In genomic region chr2:38377501-38378258, GRCh38 we compare ENCODE assay signal across 8 cellular contexts. TPM values are rescaled to one million over a fixed set of nuclear protein-coding genes. Genes with fewer than 3 reads are reported as not detected.
DNase-seq lines count a peak whose midpoint lies in the region; ATAC-seq and TF ChIP-seq lines count a peak whose summit lies in the region.

No MANE protein-coding gene starts in this region.

- H3K4me3 ChIP-seq in adrenal gland = peak overlapping the region in 2 of 4 donors; percentile 85 to 94
- peak overlapping the region; percentile 74 for H3K4me3 ChIP-seq in iPS-18a (ENCODE audit: low read length)
- peak overlapping the region; percentile 31 to 94 (median 82) for H3K4me3 ChIP-seq in spleen

- TF ChIP-seq POLR2A in adrenal gland (IDR thresholded peaks at IDR 0.05) (peak in 1 of 2 donors; percentile 42), spleen (IDR thresholded peaks at IDR 0.05) (no peak)

- peak overlapping the region in 4 of 5 donors; percentile 44 to 100 (median 99) for H3K27ac ChIP-seq in adrenal gland
- H3K27ac ChIP-seq in iPS-18a (ENCODE audit: low read length) = peak overlapping the region; percentile 32
- peak overlapping the region in 7 of 8 donors; percentile 51 to 100 (median 100) for H3K27ac ChIP-seq in spleen

- intact Hi-C loops in adrenal gland (cut with DNase I) (no loop called here), spleen (cut with DNase I; ENCODE audit: low total_unique reads) (no loop called here)

- WGBS in adrenal gland, 4 donors = 1 to 3% (median 3%) methylated on average over 14 to 19 of the region's 19 CpGs
- WGBS in spleen, 5 donors = 5 to 7% (median 6%) methylated on average over 19 of the region's 19 CpGs

- H3K9me3 ChIP-seq in adrenal gland (replicated peaks in 1 of 3) (no peaks in the 10 kb centered on the region), iPS-18a (ENCODE audit: control insufficient read depth, low read depth, low read length) (no peaks in the 10 kb centered on the region), spleen (no peaks in the 10 kb centered on the region)

- DNase-seq in A172 (ENCODE audit: low spot score) (peak; percentile 52), NCI-H2107 treated with DMSO at 0.1 percent for 48 hours (lab: John Stamatoyannopoulos, UW; ENCODE audit: unreplicated experiment) (peak; percentile 43), adrenal gland (peak in 5 of 7 donors; percentile 40 to 61 (median 53)), spleen (no peak), cortex of kidney (lab: John Stamatoyannopoulos, UW) (no peak)

- peak; percentile 27 for ATAC-seq in GM18499 (IDR thresholded peaks at IDR 0.05; ENCODE audit: insufficient read depth, unreplicated experiment)
- ATAC-seq in GM19023 (IDR thresholded peaks at IDR 0.05; ENCODE audit: unreplicated experiment) = no peak

- H3K36me3 ChIP-seq in adrenal gland (replicated peaks in 1 of 2) (no peaks in the 10 kb centered on the region), iPS-18a (ENCODE audit: control insufficient read depth, low read depth, low read length) (peaks cover 3% of the 10 kb centered on the region), spleen (no peaks in the 10 kb centered on the region)

- peak overlapping the region; percentile 58 for H3K9ac ChIP-seq in iPS-18a (ENCODE audit: low read length)

- H3K4me1 ChIP-seq in adrenal gland (replicated peaks in 1 of 2) (peaks cover 18 to 36% of the 10 kb centered on the region in 2 donors), iPS-18a (ENCODE audit: control insufficient read depth, low read depth, low read length) (peaks cover 19% of the 10 kb centered on the region), spleen (peaks cover 16 to 71% (median 50%) of the 10 kb centered on the region in 6 donors)

- no peaks in the 10 kb centered on the region for H3K27me3 ChIP-seq in adrenal gland
- no peaks in the 10 kb centered on the region for H3K27me3 ChIP-seq in iPS-18a (ENCODE audit: control insufficient read depth, insufficient read depth, low read length)
- H3K27me3 ChIP-seq in spleen (replicated peaks in 1 of 7) = no peaks in the 10 kb centered on the region

- TF ChIP-seq CTCF in adrenal gland (IDR thresholded peaks at IDR 0.05) (no peak), spleen (IDR thresholded peaks at IDR 0.05 in 8 of 11, conservative IDR thresholded peaks at IDR 0.05 in 3 of 11) (no peak)

RNA-seq across cellular contexts. Expression of gene ATL2, which starts 0.6 kb away (rescaled TPM):
- 90.7 and 91.2 TPM in 2 replicates for total RNA-seq in A172 (2014; rRNA removed; shearing (Covaris generic))
- 100 to 1,000 TPM in 2 of 8 donors, 10 to 100 TPM in 6; 54.7 to 313 (median 73.9) TPM for total RNA-seq in adrenal gland
- polyA plus RNA-seq in adrenal gland = 10 to 100 TPM; 19.8 to 50.1 (median 30.6) TPM
- total RNA-seq in spleen = 100 to 1,000 TPM in 1 of 7 donors, 10 to 100 TPM in 6; 62.0 to 100 (median 66.1) TPM
- polyA plus RNA-seq in spleen = 10 to 100 TPM; 17.5 to 21.3 (median 19.0) TPM

Comparison
In these comparisons a context has a peak if more than half of its experiments do, and no peak if none do; other contexts are left out.
1. DNase-seq: peak in A172 (single experiment), NCI-H2107 treated with DMSO at 0.1 percent for 48 hours (single experiment) and adrenal gland (5 of 7); none in spleen (single experiment) and cortex of kidney (single experiment).
2. H3K27ac ChIP-seq: peak in every context shown above with its lines; median percentile 100 in spleen; 99 in adrenal gland; 32 in iPS-18a.